Comparison of ENCODE assay signal across 2 cellular contexts in genomic region chr16:86614699-86615098, GRCh38.
TF ChIP-seq lines count a peak whose summit lies in the region.

No MANE protein-coding gene starts in this region.

TF ChIP-seq in SK-N-SH, 30 proteins besides CTCF, POLR2A, EP300 and RAD21 (continued from another document):
- TF ChIP-seq RXRA (IDR thresholded peaks at IDR 0.05; ENCODE audit: borderline replicate concordance, low read depth): no peak
- no peak for TF ChIP-seq POLR2AphosphoS5 (IDR thresholded peaks at IDR 0.05; ENCODE audit: low read depth, low read length)
- TF ChIP-seq REST (IDR thresholded peaks at IDR 0.05; ENCODE audit: low read depth, low read length): no peak
- TF ChIP-seq FOXJ3 (CRISPR knock-in tag; IDR thresholded peaks at IDR 0.05): no peak
- TF ChIP-seq ELF1 (IDR thresholded peaks at IDR 0.05): no peak
- no peak for TF ChIP-seq SMC3 (IDR thresholded peaks at IDR 0.05; ENCODE audit: low read depth, low read length)

TF ChIP-seq in SK-N-SH treated with all-trans-retinoic acid at 6 μM for 48 hours, 23 proteins besides CTCF, POLR2A, EP300 and RAD21 (continued from another document):
- TF ChIP-seq CSRNP3 (CRISPR knock-in tag; IDR thresholded peaks at IDR 0.05): no peak
- TF ChIP-seq TCF4 (CRISPR knock-in tag; IDR thresholded peaks at IDR 0.05; ENCODE audit: borderline replicate concordance): no peak
- no peak for TF ChIP-seq PATZ1 (CRISPR knock-in tag; IDR thresholded peaks at IDR 0.05; ENCODE audit: borderline replicate concordance)
- no peak for TF ChIP-seq ZNF70 (CRISPR knock-in tag; IDR thresholded peaks at IDR 0.05)
- TF ChIP-seq OSR1 (CRISPR knock-in tag; IDR thresholded peaks at IDR 0.05): no peak
- no peak for TF ChIP-seq SNAI2 (CRISPR knock-in tag; IDR thresholded peaks at IDR 0.05)
- no peak for TF ChIP-seq RARB (CRISPR knock-in tag; IDR thresholded peaks at IDR 0.05)
- TF ChIP-seq GLIS3 (CRISPR knock-in tag; IDR thresholded peaks at IDR 0.05): no peak
- no peak for TF ChIP-seq CSDC2 (CRISPR knock-in tag; IDR thresholded peaks at IDR 0.05)
TF ChIP-seq in SK-N-SH treated with all-trans-retinoic acid at 6 μM for 48 hours: peak in this region for 0.
